In the genomic region with DNA sequence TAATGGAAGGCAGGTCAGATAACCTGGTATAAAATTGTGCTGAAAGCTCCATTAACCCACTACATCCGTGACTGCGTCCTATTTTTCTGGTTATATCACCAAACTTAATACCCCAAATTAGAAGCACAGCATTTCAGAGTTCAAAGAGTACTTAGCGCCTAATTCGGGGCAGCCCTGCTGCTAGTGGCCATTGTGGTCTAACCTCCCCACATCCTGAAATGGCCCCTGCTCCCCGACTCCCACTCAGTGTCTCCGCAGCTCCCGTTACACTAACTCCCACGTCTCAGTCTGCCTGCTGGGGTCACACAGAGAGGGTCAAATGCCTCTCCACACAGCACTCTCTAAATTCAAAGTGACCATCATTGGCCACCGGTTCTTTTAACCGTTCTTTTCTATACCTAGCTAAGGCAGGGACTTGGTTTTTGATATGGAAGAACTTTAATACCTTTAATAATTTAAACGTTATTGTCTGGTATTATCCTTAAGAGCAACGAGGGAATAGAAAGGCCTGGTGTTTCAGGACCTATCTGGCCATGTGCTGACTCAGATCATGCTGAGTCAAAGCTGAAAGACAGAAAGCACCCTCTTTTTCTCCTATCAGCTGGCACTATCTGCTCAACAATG, we compare ENCODE assay signal across 10 cellular contexts.
DNase-seq lines count a peak whose midpoint lies in the region; ATAC-seq and TF ChIP-seq lines count a peak whose summit lies in the region.
"Had no signal": no experiment of that assay in that cellular context is flagged by ENCODE, and none has a peak within 500 bp of the region (broad histone marks: within the 10 kb centered on the region; RNA-seq: fewer than 3 reads in every experiment).

No MANE protein-coding gene starts in this region.

- in situ Hi-C loops in GM23248 (cut with MboI) = no loop called here

- H3K4me1 ChIP-seq in GM23248 (ENCODE audit: insufficient read depth) (peaks cover 7% of the 10 kb centered on the region), suprapubic skin (no peaks in the 10 kb centered on the region)

- ATAC-seq in GM18511 (IDR thresholded peaks at IDR 0.05; ENCODE audit: unreplicated experiment) = peak; percentile 85
- ATAC-seq: HCT116 had no signal

- H3K79me2 ChIP-seq in GM23248 (ENCODE audit: insufficient read depth) = peaks cover 77% of the 10 kb centered on the region

- WGBS in GM23248 (ENCODE audit: low coverage in 1 of 2, low lambda C conversion rate in 2 of 2, missing lambda C conversion rate in 2 of 2), 2 experiments = 92 to 93% methylated on average over 12 of the region's 12 CpGs
- 92% methylated on average over 12 of the region's 12 CpGs for whole genome bisulfite sequencing in suprapubic skin

- H2AFZ ChIP-seq in GM23248 = no peak overlapping the region

- TF ChIP-seq EP300 in suprapubic skin (IDR thresholded peaks at IDR 0.05) = no peak

- H3K27me3 ChIP-seq in GM23248 (replicated peaks; ENCODE audit: insufficient read depth) = no peaks in the 10 kb centered on the region
- no peaks in the 10 kb centered on the region for H3K27me3 ChIP-seq in suprapubic skin

- no peaks in the 10 kb centered on the region; the same call in 1 of the 2 replicates for H4K20me1 ChIP-seq in GM23248 (ENCODE audit: insufficient read depth)

- no peak overlapping the region for H3K9ac ChIP-seq in GM23248

- peaks cover 8% of the 10 kb centered on the region; the same call in 1 of the 2 replicates for H3F3A ChIP-seq in GM23248 (ENCODE audit: insufficient read depth)

- TF ChIP-seq CTCF in NB4 (IDR thresholded peaks at IDR 0.05; ENCODE audit: low read depth, low read length) (no peak), suprapubic skin (IDR thresholded peaks at IDR 0.05) (no peak)

- H3K27ac ChIP-seq in GM23248 (no peak overlapping the region), suprapubic skin (no peak overlapping the region)

- H3K9me2 ChIP-seq in GM23248 (ENCODE audit: insufficient read depth) = no peaks in the 10 kb centered on the region

- TF ChIP-seq POLR2A in NB4 (IDR thresholded peaks at IDR 0.05; ENCODE audit: extremely low read depth, insufficient read length) = no peak
- no peak for TF ChIP-seq POLR2A in suprapubic skin (IDR thresholded peaks at IDR 0.05)

- no peak overlapping the region for H3K4me2 ChIP-seq in GM23248 (ENCODE audit: unreplicated experiment)

- H3K4me3 ChIP-seq in GM23248 (no peak overlapping the region), NB4 (ENCODE audit: low read depth, low read length) (no peak overlapping the region), suprapubic skin (no peak overlapping the region)

- peak; percentile 46 for DNase-seq in GM23248
- DNase-seq in NB4 (ENCODE audit: low read depth) = peak; percentile 83
- peak; percentile 44 for DNase-seq in medulla oblongata (ENCODE audit: extremely low spot score)
- DNase-seq in NCI-H510A (lab: John Stamatoyannopoulos, UW) = no peak
- DNase-seq in SW 1271 (lab: John Stamatoyannopoulos, UW) = no peak
- no peak for DNase-seq in suprapubic skin (ENCODE audit: low spot score in 2 of 2)
- no peak for DNase-seq in T-helper 9 cell
- DNase-seq: EL had no signal

- H3K36me3 ChIP-seq in GM23248 (ENCODE audit: low read depth) (0 out of 2 replicates have a peak, but pooled peaks cover 4% of the 10 kb centered on the region), suprapubic skin (peaks cover 41% of the 10 kb centered on the region)

- H3K9me3 ChIP-seq in GM23248 (ENCODE audit: low read depth) = no peaks in the 10 kb centered on the region
- H3K9me3 ChIP-seq in suprapubic skin = no peaks in the 10 kb centered on the region

Comparison
In these comparisons a context has a peak if more than half of its experiments do, and no peak if none do; other contexts are left out.
1. DNase-seq: peak in GM23248 (single experiment), NB4 (single experiment) and medulla oblongata (single experiment); none in NCI-H510A (single experiment), SW 1271 (0 of 2), suprapubic skin (0 of 2) and T-helper 9 cell (single experiment).